Comparison of ENCODE assay signal across 9 cellular contexts in genomic region chr10:62554632-62555199, GRCh38.
DNase-seq lines count a peak whose midpoint lies in the region; ATAC-seq, FAIRE-seq and TF ChIP-seq lines count a peak whose summit lies in the region.
"Had no signal": no experiment of that assay in that cellular context is flagged by ENCODE, and none has a peak within 500 bp of the region (broad histone marks: within the 10 kb centered on the region; RNA-seq: fewer than 3 reads in every experiment).

No MANE protein-coding gene starts in this region.

- H3K27me3 ChIP-seq in breast epithelium (no peaks in the 10 kb centered on the region), H9 (ENCODE audit: insufficient read depth, low read length) (no peaks in the 10 kb centered on the region), K562 (ENCODE audit: control insufficient read depth in 2 of 2, insufficient read depth in 2 of 2, low read length in 2 of 2) (no peaks in the 10 kb centered on the region), kidney epithelial cell (ENCODE audit: control insufficient read depth, insufficient read depth, low read length) (no peaks in the 10 kb centered on the region)

- H3K9me3 Mint-ChIP-seq in MCF 10A (ENCODE audit: unreplicated experiment) (peaks cover 8% of the 10 kb centered on the region), H9 (no peaks in the 10 kb centered on the region; a peak in 1 of 5 replicates)
- H3K9me3 Mint-ChIP-seq: activated naive CD4-positive, alpha-beta T cell treated with anti-CD3 and anti-CD28 coated beads, Interleukin-2, amount 50 U/mL, for 72 hours had no signal

- H2AFZ ChIP-seq in H9 (ENCODE audit: low read length) (no peak overlapping the region), K562 (ENCODE audit: low read depth, low read length) (no peak overlapping the region)

- WGBS in H9 (ENCODE audit: extremely low coverage, insufficient read length, low lambda C conversion rate) = no CpG with 5 or more reads among the region's 7 CpGs
- WGBS in K562 (ENCODE audit: insufficient coverage, low coverage, missing lambda C conversion rate) = 0% methylated on average over 7 of the region's 7 CpGs

- H3K23me2 ChIP-seq in H9 (ENCODE audit: insufficient read length, low read depth, low read length, poor library complexity, severe bottlenecking) = no peaks in the 10 kb centered on the region

- no peaks in the 10 kb centered on the region for H3K79me2 ChIP-seq in H9 (ENCODE audit: insufficient read depth, low read length)
- H3K79me2 ChIP-seq in K562 (ENCODE audit: control insufficient read depth, insufficient read depth, low read length) = no peaks in the 10 kb centered on the region

- CTCF ChIA-PET in MCF 10A (lab: Yijun Ruan, JAX) (interaction anchor here (0.6 to 1.5 kb wide), 13 partner anchors 11 to 603 kb away, joined by 3 to 5 read pairs (median 3); no protein-coding TSS in a partner anchor), K562 (lab: Yijun Ruan, JAX; ENCODE audit: low intra/inter-chr PET ratio) (no interaction called here)

- no peaks in the 10 kb centered on the region for H3K9me1 ChIP-seq in K562 (ENCODE audit: control insufficient read depth, insufficient read depth, low read length)

- H2BK5ac ChIP-seq in H9 (ENCODE audit: insufficient read length, low read length) = no peak overlapping the region

- H3K27ac Mint-ChIP-seq in MCF 10A (ENCODE audit: low read depth, unreplicated experiment) = no peak overlapping the region
- no peak overlapping the region for H3K27ac Mint-ChIP-seq in H9
- H3K27ac Mint-ChIP-seq: activated naive CD4-positive, alpha-beta T cell treated with anti-CD3 and anti-CD28 coated beads, Interleukin-2, amount 50 U/mL, for 72 hours had no signal

- H3T11ph ChIP-seq in H9 (ENCODE audit: low read length) = no peak overlapping the region

- no peak overlapping the region for H2AK5ac ChIP-seq in H9 (ENCODE audit: insufficient read length, low read length)

- H3K36me3 ChIP-seq in breast epithelium (no peaks in the 10 kb centered on the region), K562 (ENCODE audit: control insufficient read depth, insufficient read depth, low read length) (no peaks in the 10 kb centered on the region), kidney epithelial cell (ENCODE audit: control insufficient read depth, insufficient read depth, low read length) (no peaks in the 10 kb centered on the region)

- H2BK20ac ChIP-seq in H9 (ENCODE audit: low read depth, low read length, poor library complexity, severe bottlenecking) = no peak overlapping the region

- no peak overlapping the region for H3K4ac ChIP-seq in H9 (ENCODE audit: low read depth, low read length)

- no peak overlapping the region for H4K91ac ChIP-seq in H9 (ENCODE audit: insufficient read length, low read depth, low read length)

- no peaks in the 10 kb centered on the region for H3K9me3 ChIP-seq in breast epithelium
- H3K9me3 ChIP-seq in H9 (ENCODE audit: control insufficient read depth, low read depth, low read length) = no peaks in the 10 kb centered on the region
- H3K9me3 ChIP-seq in K562 (replicated peaks; ENCODE audit: control insufficient read depth, insufficient read depth, low read depth, low read length) = no peaks in the 10 kb centered on the region

- H2BK120ac ChIP-seq in H9 (ENCODE audit: low read depth, low read length, poor library complexity, severe bottlenecking) = no peak overlapping the region

- no peak overlapping the region for H3K23ac ChIP-seq in H9 (ENCODE audit: insufficient read length, low read depth, low read length)

- no peak for TF ChIP-seq EP300 in K562 (IDR thresholded peaks at IDR 0.05; ENCODE audit: low read length)

- H4K20me1 ChIP-seq in H9 (ENCODE audit: control insufficient read depth, insufficient read depth, insufficient read length) = no peaks in the 10 kb centered on the region
- H4K20me1 ChIP-seq in K562 (replicated peaks; ENCODE audit: control insufficient read depth, insufficient read depth, low read length) = no peaks in the 10 kb centered on the region

- TF ChIP-seq POLR2A in breast epithelium (IDR thresholded peaks at IDR 0.05) (no peak), K562 (conservative IDR thresholded peaks at IDR 0.05) (no peak)

- no peak overlapping the region for H2BK15ac ChIP-seq in H9 (ENCODE audit: low read depth, low read length)

- no peak overlapping the region for H4K5ac ChIP-seq in H9 (ENCODE audit: insufficient read length, low read depth, low read length)

- no peak overlapping the region for H3K18ac ChIP-seq in H9 (ENCODE audit: insufficient read length, low read depth, low read length)

- intact Hi-C loops in MCF 10A (cut with micrococcal nuclease) = loop anchor here (1.0 kb wide), 1 partner anchor 604 kb away; no protein-coding TSS in a partner anchor
- intact Hi-C loops in breast epithelium (cut with DNase I; ENCODE audit: low total_unique reads) = no loop called here
- intact Hi-C loops in K562 (cut with micrococcal nuclease) = loop anchor here (2.0 kb wide), 1 partner anchor 604 kb away; no protein-coding TSS in a partner anchor

- H3K4me2 ChIP-seq in H9 (ENCODE audit: insufficient read depth, insufficient read length, low read length) (no peak overlapping the region), K562 (ENCODE audit: insufficient read depth, low read length) (no peak overlapping the region)

- H3K4me1 Mint-ChIP-seq in MCF 10A (ENCODE audit: insufficient read depth, unreplicated experiment) (no peaks in the 10 kb centered on the region), H9 (peaks cover 2 to 4% of the 10 kb centered on the region in 2 experiments; a peak in 2 of 4 replicates)

- TF ChIP-seq CTCF in MCF 10A (IDR thresholded peaks at IDR 0.05; ENCODE audit: unreplicated experiment) (peak; percentile 35), breast epithelium (IDR thresholded peaks at IDR 0.05) (no peak), H9 (conservative IDR thresholded peaks at IDR 0.05) (peak; percentile 76), K562 (IDR thresholded peaks at IDR 0.05 in 2 of 3, conservative IDR thresholded peaks at IDR 0.05 in 1 of 3; ENCODE audit: insufficient read depth in 2 of 3, low read depth in 1 of 3, low read length in 3 of 3) (peak; percentile 49 to 67 (median 59)), kidney epithelial cell (IDR thresholded peaks at IDR 0.05; ENCODE audit: insufficient read depth, low read length, poor library complexity, severe bottlenecking) (peak; percentile 59)

- no peak overlapping the region for H3K56ac ChIP-seq in H9 (ENCODE audit: insufficient read length, low read depth, low read length)

- H3K9ac ChIP-seq in H9 (ENCODE audit: extremely low read depth, insufficient read length, low read length) (no peak overlapping the region), K562 (ENCODE audit: insufficient read depth in 1 of 2, low read depth in 2 of 2, low read length in 2 of 2) (no peak overlapping the region)

- H3K4me3 Mint-ChIP-seq in MCF 10A (ENCODE audit: unreplicated experiment) (no peak overlapping the region), H9 (no peak overlapping the region)

- H3K27me3 Mint-ChIP-seq in MCF 10A (ENCODE audit: insufficient read depth, unreplicated experiment) (peaks cover 11% of the 10 kb centered on the region), H9 (ENCODE audit: low read depth) (no peaks in the 10 kb centered on the region)

- POLR2A ChIA-PET in MCF 10A (lab: Yijun Ruan, JAX) (no interaction called here), K562 (lab: Yijun Ruan, JAX) (no interaction called here)

- H3K36me3 Mint-ChIP-seq in MCF 10A (ENCODE audit: insufficient read depth, unreplicated experiment) = peaks cover 5% of the 10 kb centered on the region
- H3K36me3 Mint-ChIP-seq in H9 (ENCODE audit: insufficient read depth in 1 of 3, low read depth in 3 of 3) = no peaks in the 10 kb centered on the region
- H3K36me3 Mint-ChIP-seq: activated naive CD4-positive, alpha-beta T cell treated with anti-CD3 and anti-CD28 coated beads, Interleukin-2, amount 50 U/mL, for 72 hours had no signal

- FAIRE-seq in K562 (lab: Jason Lieb, UNC) = peak; percentile 84

- H3K4me1 ChIP-seq in breast epithelium (peaks cover 0 to 4% of the 10 kb centered on the region in 2 donors), H9 (ENCODE audit: insufficient read depth, low read length) (no peaks in the 10 kb centered on the region), K562 (replicated peaks in 1 of 2; ENCODE audit: control insufficient read depth in 2 of 2, insufficient read depth in 2 of 2, low read length in 2 of 2) (no peaks in the 10 kb centered on the region)

- no peak overlapping the region for H3K14ac ChIP-seq in H9 (ENCODE audit: insufficient read depth, low read length)

- ATAC-seq in K562 (peak; percentile 82), GM19397 (IDR thresholded peaks at IDR 0.05; ENCODE audit: unreplicated experiment) (no peak)

- TF ChIP-seq RAD21 in K562 (CRISPR knock-in tag; conservative IDR thresholded peaks at IDR 0.05 in 1 of 2, IDR thresholded peaks at IDR 0.05 in 1 of 2) = peak; percentile 62 to 63

- H4K8ac ChIP-seq in H9 (replicated peaks; ENCODE audit: insufficient read length, low read depth, low read length) = no peak overlapping the region

- H3K4me3 ChIP-seq in breast epithelium = no peak overlapping the region
- H3K4me3 ChIP-seq in K562 = no peak overlapping the region
- no peak overlapping the region for H3K4me3 ChIP-seq in kidney epithelial cell (ENCODE audit: low read depth, low read length)

- no peaks in the 10 kb centered on the region for H3K79me1 ChIP-seq in H9 (ENCODE audit: insufficient read depth, low read depth, low read length, poor library complexity, severe bottlenecking)

- BruUV-seq in MCF 10A (replicated peaks; lab: Mats Ljungman, UMichigan) (no TSS peak), K562 (replicated peaks; lab: Mats Ljungman, UMichigan) (no TSS peak)

- H3K27ac ChIP-seq in breast epithelium (no peak overlapping the region), H9 (ENCODE audit: insufficient read length, low read depth, low read length) (no peak overlapping the region), K562 (ENCODE audit: extremely low read depth, low read depth, low read length) (no peak overlapping the region)

- DNase-seq in MCF 10A (ENCODE audit: unreplicated experiment) = peak; percentile 53
- no peak for DNase-seq in breast epithelium (ENCODE audit: low spot score in 2 of 2)
- peak; percentile 53 for DNase-seq in H9
- peak; percentile 56 for DNase-seq in NCI-H1694 treated with DMSO at 0.1 percent for 48 hours (lab: John Stamatoyannopoulos, UW)
- DNase-seq in K562 (ENCODE audit: extremely low read depth in 1 of 4, low spot score in 3 of 4) = peak; percentile 32 to 38 (median 33)
- no peak for DNase-seq in kidney epithelial cell (ENCODE audit: low read depth)
- no peak for DNase-seq in DMS79 (lab: John Stamatoyannopoulos, UW)

- no peak overlapping the region for H2BK12ac ChIP-seq in H9 (ENCODE audit: insufficient read length, low read depth, low read length)

- in situ Hi-C loops in K562 (cut with MboI) = no loop called here

TF ChIP-seq in K562, 482 proteins besides CTCF, POLR2A, EP300 and RAD21 (continues in another document):
- TF ChIP-seq MEIS2 (IDR thresholded peaks at IDR 0.05; ENCODE audit: partially characterized antibody) = peak; percentile 62
- TF ChIP-seq PRMT5 (CRISPR knock-in tag; IDR thresholded peaks at IDR 0.05) = no peak
- TF ChIP-seq EHMT2 (IDR thresholded peaks at IDR 0.05) = peak; percentile 31; the same call in 1 of the 2 replicates
- no peak for TF ChIP-seq ATF1 (CRISPR knock-in tag; IDR thresholded peaks at IDR 0.05)
- TF ChIP-seq ATF1 (tag; IDR thresholded peaks at IDR 0.05) = no peak
- peak; percentile 42; the same call in 1 of the 2 replicates for TF ChIP-seq SMC3 (conservative IDR thresholded peaks at IDR 0.05; ENCODE audit: insufficient read depth, low read depth, low read length)

Comparison
In these comparisons a context has a peak if more than half of its experiments do, and no peak if none do; other contexts are left out.
1. DNase-seq: peak in MCF 10A (single experiment), H9 (single experiment), NCI-H1694 treated with DMSO at 0.1 percent for 48 hours (single experiment) and K562 (4 of 4); none in breast epithelium (0 of 2), kidney epithelial cell (single experiment) and DMS79 (single experiment).
2. CTCF ChIP-seq: peak in MCF 10A (single experiment), H9 (single experiment), K562 (3 of 3) and kidney epithelial cell (single experiment); none in breast epithelium (0 of 3).